Comparison of ENCODE assay signal across 1 cellular context in genomic region chr11:75554258-75555022, GRCh38.
TF ChIP-seq lines count a peak whose summit lies in the region.

No MANE protein-coding gene starts in this region.

TF ChIP-seq in GM12878, 131 proteins besides CTCF, POLR2A, EP300 and RAD21 (continued from another document):
- TF ChIP-seq SMARCA5 (IDR thresholded peaks at IDR 0.05) = no peak
- TF ChIP-seq TCF7 (IDR thresholded peaks at IDR 0.05; ENCODE audit: borderline replicate concordance) = no peak
- no peak for TF ChIP-seq IKZF1 (conservative IDR thresholded peaks at IDR 0.05)
- TF ChIP-seq STAT3 (IDR thresholded peaks at IDR 0.05; ENCODE audit: low read depth, low read length) = no peak
- TF ChIP-seq HSF1 (IDR thresholded peaks at IDR 0.05; ENCODE audit: low read depth, low read length) = no peak
- no peak for TF ChIP-seq NFXL1 (IDR thresholded peaks at IDR 0.05; ENCODE audit: borderline replicate concordance)
- TF ChIP-seq E2F8 (IDR thresholded peaks at IDR 0.05; ENCODE audit: low read depth, partially characterized antibody) = no peak
- no peak for TF ChIP-seq GATAD2B (conservative IDR thresholded peaks at IDR 0.05; ENCODE audit: low read depth)
- TF ChIP-seq ZZZ3 (IDR thresholded peaks at IDR 0.05; ENCODE audit: control insufficient read depth, insufficient read length, low read depth) = no peak
